Comparison of ENCODE assay signal across 8 cellular contexts in the genomic region with DNA sequence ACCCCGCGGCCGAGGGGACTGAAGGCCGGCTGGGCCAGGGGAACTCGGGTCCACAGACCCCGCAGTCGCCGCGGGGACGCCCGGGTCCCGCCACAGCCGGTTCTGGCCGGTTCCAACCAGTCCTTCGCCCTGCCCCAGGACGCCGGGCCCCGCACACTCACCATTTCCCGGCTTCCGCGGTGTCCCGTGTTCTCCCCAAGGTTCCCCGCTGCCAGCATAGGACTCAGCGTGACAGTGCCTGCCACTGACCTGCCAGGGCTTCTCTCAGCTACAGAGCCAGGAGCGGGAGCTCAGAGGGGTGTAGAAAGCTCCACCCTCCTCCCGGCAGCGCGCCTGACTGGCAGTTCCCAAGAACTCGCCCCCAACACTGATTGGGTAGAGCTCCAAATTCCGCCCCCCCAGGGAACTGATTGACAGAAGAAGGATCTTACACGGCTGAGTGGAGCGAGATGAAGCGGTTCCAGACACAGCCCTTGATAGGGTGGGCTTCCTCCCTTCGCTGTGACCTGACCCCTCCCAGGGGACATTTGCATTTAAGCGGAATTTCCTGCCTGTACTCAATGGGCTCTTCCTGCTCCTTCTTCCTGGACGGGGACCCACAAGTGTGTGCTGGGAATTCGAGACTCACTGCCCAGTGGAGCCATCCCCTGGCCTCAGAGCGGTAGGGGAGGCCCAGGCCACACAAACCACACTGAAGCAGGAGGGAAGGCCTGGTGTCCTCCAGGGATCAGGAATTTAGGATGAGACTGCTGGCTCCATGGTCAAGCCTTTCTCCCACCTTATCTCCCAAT. TPM values are rescaled to one million over a fixed set of nuclear protein-coding genes. Genes with fewer than 3 reads are reported as not detected.
A peak's percentile ranks its signal among the peaks of the same experiment; 100 is the strongest.
DNase-seq lines count a peak whose midpoint lies in the region; ATAC-seq and TF ChIP-seq lines count a peak whose summit lies in the region.

Gene ZNF442, minus strand, starts transcription at position 312 of the 791 bp plus-strand sequence. CDS start 2,052 bp downstream, outside the sequence.

- ATAC-seq in GM18861 (IDR thresholded peaks at IDR 0.05; ENCODE audit: unreplicated experiment) (peak; percentile 88), HG03139 (IDR thresholded peaks at IDR 0.05; ENCODE audit: unreplicated experiment) (peak; percentile 79), lung (ENCODE audit: insufficient read depth, low FRiP score) (peak; percentile 99)

- H3K4me3 ChIP-seq in lung: peak within 1 kb of the TSS; percentile 70

- DNase-seq in AG08395 (ENCODE audit: low spot score) (peak; percentile 98), NCI-H748 treated with DMSO at 0.1 percent for 48 hours (lab: John Stamatoyannopoulos, UW) (peak; percentile 85), lung (ENCODE audit: low spot score) (peak; percentile 98)
- peak; percentile 90 for DNase-seq in activated CD8-positive, alpha-beta memory T cell treated with anti-CD3 and anti-CD28 coated beads for 24 hours
- peak; percentile 85 for DNase-seq in effector CD8-positive, alpha-beta T cell (lab: John Stamatoyannopoulos, UW)
- peak; percentile 74 to 88 (median 83) for DNase-seq in stimulated activated CD4-positive, alpha-beta T cell treated with anti-CD3 and anti-CD28 coated beads, TNF-alpha, amount 100 ng/mL, for 24 hours (ENCODE audit: low read depth in 3 of 3)

- H3K27me3 ChIP-seq in lung (ENCODE audit: control insufficient read depth, insufficient read depth): no peaks in the 10 kb centered on the region

- H3K36me3 ChIP-seq in lung (ENCODE audit: control insufficient read depth in 2 of 2, insufficient read depth in 2 of 2, low read length in 2 of 2): no peaks in the 10 kb centered on the region

- peak; percentile 21 for TF ChIP-seq CTCF in lung (IDR thresholded peaks at IDR 0.05; ENCODE audit: control extremely low read depth, extremely low read depth)

- H3K9me3 ChIP-seq in lung (ENCODE audit: control insufficient read depth in 2 of 2, insufficient read depth in 1 of 2, low read length in 1 of 2): peaks cover 0 to 2% of the 10 kb centered on the region in 2 donors

- H3K27ac ChIP-seq in lung (ENCODE audit: low read depth in 1 of 2, low read length in 1 of 2): peak within 1 kb of the TSS; percentile 87 to 92

- 0 to 1% methylated on average over 38 of the region's 38 CpGs for WGBS in lung, 2 donors

- H3K4me1 ChIP-seq in lung (ENCODE audit: control insufficient read depth in 2 of 2, insufficient read depth in 2 of 2, low read length in 2 of 2): peaks cover 0 to 3% of the 10 kb centered on the region in 2 donors

RNA-seq across cellular contexts. Expression of gene ZNF442, which starts in this region (rescaled TPM):
- total RNA-seq in lung: 1 to 10 TPM; 4.7 to 7.2 TPM
- polyA plus RNA-seq in lung: 1 to 10 TPM; 1.1 to 1.9 TPM

Comparison
In these comparisons a context has a peak if more than half of its experiments do, and no peak if none do; other contexts are left out.
1. Peak in every context shown above with its lines: DNase-seq, ATAC-seq, H3K4me3 ChIP-seq and H3K27ac ChIP-seq.